1 cellular context compared by ENCODE assay signal in the genomic region with DNA sequence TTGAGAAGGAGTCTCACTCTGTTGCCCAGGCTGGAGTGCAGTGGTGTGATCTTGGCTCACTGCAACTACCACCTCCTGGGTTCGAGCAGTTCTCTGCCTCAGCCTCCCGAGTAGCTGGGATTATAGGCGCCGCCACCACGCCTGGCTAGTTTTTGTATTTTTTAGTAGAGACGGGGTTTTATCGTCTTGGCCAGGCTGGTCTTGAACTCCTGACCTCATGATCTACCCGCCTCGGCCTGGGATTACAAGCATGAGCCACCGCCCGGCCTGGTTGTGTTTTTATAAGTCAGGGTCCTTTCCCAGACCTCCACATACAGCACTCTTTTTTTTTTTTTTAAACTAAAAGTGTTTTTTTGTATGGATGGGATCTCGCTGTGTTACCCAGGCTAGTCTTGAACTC.
A peak's percentile ranks its signal among the peaks of the same experiment; 100 is the strongest.
TF ChIP-seq lines count a peak whose summit lies in the region.

No MANE protein-coding gene starts in this region.

TF ChIP-seq in HEK293, 187 proteins besides CTCF, POLR2A, EP300 and RAD21:
- TF ChIP-seq ZNF121 (tag by site-specific recombination; IDR thresholded peaks at IDR 0.05), result 0 out of 2 replicates have a peak, but pooled peaks have one; percentile 29
